ENCODE assay signal across 1 cellular context in genomic region chr18:11909597-11910026, GRCh38.
TF ChIP-seq lines count a peak whose summit lies in the region.

No MANE protein-coding gene starts in this region.

TF ChIP-seq in HCT116, 20 proteins besides CTCF, POLR2A, EP300 and RAD21:
- no peak for TF ChIP-seq ZFX (IDR thresholded peaks at IDR 0.05)
- TF ChIP-seq CBX3 (IDR thresholded peaks at IDR 0.05; ENCODE audit: low read depth) = no peak
- TF ChIP-seq CEBPB (IDR thresholded peaks at IDR 0.05; ENCODE audit: low read depth) = no peak
- TF ChIP-seq EZH2 (IDR thresholded peaks at IDR 0.05) = no peak
- TF ChIP-seq SIN3A (IDR thresholded peaks at IDR 0.05; ENCODE audit: low read depth) = no peak
- no peak for TF ChIP-seq JUND (IDR thresholded peaks at IDR 0.05)
- no peak for TF ChIP-seq ELF1 (IDR thresholded peaks at IDR 0.05; ENCODE audit: borderline replicate concordance, low read depth)
- TF ChIP-seq SRF (IDR thresholded peaks at IDR 0.05; ENCODE audit: low read depth) = no peak
- TF ChIP-seq POLR2AphosphoS5 (IDR thresholded peaks at IDR 0.05; ENCODE audit: low read depth, low read length) = no peak
- TF ChIP-seq ZBTB33 (IDR thresholded peaks at IDR 0.05; ENCODE audit: extremely low read depth, insufficient replicate concordance, low read length) = no peak
- TF ChIP-seq FOSL1 (IDR thresholded peaks at IDR 0.05; ENCODE audit: low read depth) = no peak
- no peak for TF ChIP-seq EZH2phosphoT487 (IDR thresholded peaks at IDR 0.05; ENCODE audit: borderline replicate concordance)
- TF ChIP-seq TCF7L2 (IDR thresholded peaks at IDR 0.05; ENCODE audit: borderline replicate concordance, extremely low read depth, insufficient read depth, insufficient read length) = no peak
